1 cellular context compared by ENCODE assay signal in the genomic region with DNA sequence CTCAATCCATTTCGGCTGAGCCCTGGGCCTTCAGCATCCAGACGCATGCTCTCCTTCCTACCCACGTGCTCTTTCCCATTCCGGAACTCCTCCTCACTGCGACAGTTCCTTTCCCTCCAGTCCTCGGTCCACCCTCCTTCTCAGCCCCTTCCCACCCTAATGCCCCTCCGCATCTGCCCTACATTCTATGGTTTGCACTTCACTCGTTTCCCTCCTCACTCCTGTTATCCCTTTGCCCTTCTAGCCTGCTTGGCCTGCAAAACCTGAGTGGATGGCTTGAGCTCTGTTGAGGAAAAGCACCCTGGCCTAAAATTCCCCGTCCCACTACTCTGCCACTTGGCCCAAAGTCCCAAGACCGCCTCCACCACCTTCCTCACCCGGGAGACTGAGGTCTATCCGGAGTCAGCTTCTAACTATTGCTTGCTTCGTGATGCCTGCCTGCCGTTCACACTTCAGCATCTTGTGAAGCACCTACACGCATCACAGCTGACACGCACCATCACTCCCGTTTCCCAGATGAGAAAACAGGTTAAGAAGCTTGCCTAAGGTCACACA.
TF ChIP-seq lines count a peak whose summit lies in the region.

No MANE protein-coding gene starts in this region.

TF ChIP-seq in HEK293, 187 proteins besides CTCF, POLR2A, EP300 and RAD21:
- TF ChIP-seq ZNF707 (tag by site-specific recombination; IDR thresholded peaks at IDR 0.05): no peak
- peak; percentile 96 for TF ChIP-seq ZNF600 (tag by site-specific recombination; IDR thresholded peaks at IDR 0.05)
